ENCODE assay signal across 18 cellular contexts in genomic region chr17:81438024-81438664, GRCh38. TPM values are rescaled to one million over a fixed set of nuclear protein-coding genes. Genes with fewer than 3 reads are reported as not detected.
DNase-seq lines count a peak whose midpoint lies in the region; ATAC-seq and TF ChIP-seq lines count a peak whose summit lies in the region.
"Had no signal": no experiment of that assay in that cellular context is flagged by ENCODE, and none has a peak within 500 bp of the region (broad histone marks: within the 10 kb centered on the region; RNA-seq: fewer than 3 reads in every experiment).

No MANE protein-coding gene starts in this region.

- 87 to 89% methylated on average over 20 to 22 of the region's 22 CpGs for WGBS in GM23248 (ENCODE audit: low coverage in 1 of 2, low lambda C conversion rate in 2 of 2, missing lambda C conversion rate in 2 of 2), 2 experiments
- WGBS in lower leg skin, 2 donors: 91 to 93% methylated on average over 21 to 22 of the region's 22 CpGs

- H3K4me3 ChIP-seq in GM23248 (no peak overlapping the region), Panc1 (ENCODE audit: low read depth in 2 of 2, low read length in 2 of 2) (no peak overlapping the region), lower leg skin (ENCODE audit: low read depth, poor library complexity, severe bottlenecking) (no peak overlapping the region)

- no peaks in the 10 kb centered on the region for H3K79me2 ChIP-seq in GM23248 (ENCODE audit: insufficient read depth)

- H3K9me2 ChIP-seq in GM23248 (ENCODE audit: insufficient read depth): no peaks in the 10 kb centered on the region

- H3K9me3 ChIP-seq in GM23248 (ENCODE audit: low read depth) (no peaks in the 10 kb centered on the region), Panc1 (ENCODE audit: control insufficient read depth, insufficient read depth, low read depth, low read length) (no peaks in the 10 kb centered on the region)
- H3K9me3 ChIP-seq: Caco-2 had no signal

- H3K4me2 ChIP-seq in GM23248 (ENCODE audit: unreplicated experiment): no peak overlapping the region

- DNase-seq in GM23248 (no peak), Panc1 (ENCODE audit: low read depth, low spot score) (no peak), head of caudate nucleus (peak in 25 of 42 donors; percentile 24 to 77 (median 45)), retina (peak; percentile 79), HPDE6-E6E7 (ENCODE audit: extremely low spot score) (no peak), lower leg skin (ENCODE audit: low spot score in 2 of 2) (no peak), immature natural killer cell (no peak)
- DNase-seq: Caco-2; CD4-positive, CD25-positive, alpha-beta regulatory T cell; EL; H7; IMR-90; NCI-H1417; NCI-H2029 treated with DMSO at 0.1 percent for 48 hours; NCI-H510A treated with DMSO at 0.1 percent for 48 hours; NCI-H82 had no signal

- H3K36me3 Mint-ChIP-seq in immature natural killer cell: no peaks in the 10 kb centered on the region
- H3K36me3 Mint-ChIP-seq: CD4-positive, CD25-positive, alpha-beta regulatory T cell had no signal

- H3K4me1 ChIP-seq in GM23248 (ENCODE audit: insufficient read depth): peaks cover 9% of the 10 kb centered on the region
- peaks cover 63% of the 10 kb centered on the region for H3K4me1 ChIP-seq in Panc1 (ENCODE audit: control insufficient read depth, insufficient read depth, low read length)

- no peaks in the 10 kb centered on the region for H4K20me1 ChIP-seq in GM23248 (ENCODE audit: insufficient read depth)

- in situ Hi-C loops in GM23248 (cut with MboI) (no loop called here), Panc1 (cut with HindIII; ENCODE audit: low pct_unique_long_range_greater_than_20kb, low sequenced_read_pairs) (no loop called here)

- TF ChIP-seq POLR2A in lower leg skin (IDR thresholded peaks at IDR 0.05): no peak

- intact Hi-C loops in Panc1 (cut with micrococcal nuclease; ENCODE audit: unreplicated experiment): no loop called here
- intact Hi-C loops in head of caudate nucleus (cut with DNase I): no loop called here
- intact Hi-C loops in lower leg skin (cut with DNase I; ENCODE audit: low total_unique reads): no loop called here

- H3K4me1 Mint-ChIP-seq in immature natural killer cell: peaks cover 0 to 3% of the 10 kb centered on the region in 2 donors

- H3K27me3 ChIP-seq in GM23248 (replicated peaks; ENCODE audit: insufficient read depth) (no peaks in the 10 kb centered on the region), Panc1 (ENCODE audit: control insufficient read depth, insufficient read depth, low read length) (no peaks in the 10 kb centered on the region)

- H3K36me3 ChIP-seq in GM23248 (ENCODE audit: low read depth) (no peaks in the 10 kb centered on the region), Panc1 (ENCODE audit: control insufficient read depth, insufficient read depth, low read length) (no peaks in the 10 kb centered on the region)

- no peaks in the 10 kb centered on the region for H3F3A ChIP-seq in GM23248 (ENCODE audit: insufficient read depth)

- H3K27ac ChIP-seq in GM23248: no peak overlapping the region
- H3K27ac ChIP-seq in Panc1 (ENCODE audit: low read length): peak overlapping the region; percentile 69; the same call in 1 of the 2 replicates

- H3K4me3 Mint-ChIP-seq in immature natural killer cell: no peak overlapping the region
- H3K4me3 Mint-ChIP-seq: CD4-positive, CD25-positive, alpha-beta regulatory T cell had no signal

- no TSS peak for BruUV-seq in Panc1 (replicated peaks; lab: Mats Ljungman, UMichigan)

- no peak for ATAC-seq in Panc1
- no peak for ATAC-seq in HG03135 (IDR thresholded peaks at IDR 0.05; ENCODE audit: unreplicated experiment)
- ATAC-seq: Right ventricle myocardium inferior had no signal

- no peak overlapping the region for H2AFZ ChIP-seq in GM23248

- H3K9me3 Mint-ChIP-seq in immature natural killer cell: no peaks in the 10 kb centered on the region
- H3K9me3 Mint-ChIP-seq: CD4-positive, CD25-positive, alpha-beta regulatory T cell had no signal

- H3K9ac ChIP-seq in GM23248: peak overlapping the region; percentile 31; the same call in 1 of the 2 replicates

- TF ChIP-seq CTCF in Panc1 (IDR thresholded peaks at IDR 0.05) (no peak), lower leg skin (IDR thresholded peaks at IDR 0.05) (no peak)

- peaks cover 0 to 5% (median 4%) of the 10 kb centered on the region in 3 donors for H3K27me3 Mint-ChIP-seq in immature natural killer cell (ENCODE audit: low read depth in 3 of 3)

- POLR2A ChIA-PET in Panc1 (lab: Charles Lee): no interaction called here

- CTCF ChIA-PET in Panc1 (lab: Charles Lee): no interaction called here

- H3K27ac Mint-ChIP-seq in immature natural killer cell: no peak overlapping the region
- H3K27ac Mint-ChIP-seq: CD4-positive, CD25-positive, alpha-beta regulatory T cell had no signal

RNA-seq across cellular contexts. Expression of gene BAHCC1, which starts 42.9 kb away (rescaled TPM):
- 3.0 and 5.2 TPM in 2 replicates for total RNA-seq in GM23248 (2014; rRNA removed; shearing (Covaris generic))
- polyA plus RNA-seq in GM23248 (2016; fragmentation: Nextera tagmentation; extraction: Ambion mirVana) (0.91 and 1.3 TPM in 2 replicates), immature natural killer cell (under 1 TPM in 1 of 3 donors, not detected in 2; 0.02 TPM)
- total RNA-seq in Panc1 (2021; ENCODE audit: unreplicated experiment) (77.4 TPM), lower leg skin (10 to 100 TPM in 2 of 4 donors, 1 to 10 TPM in 2; 4.1 to 14.2 (median 10.0) TPM)
- 129 TPM for polyA plus RNA-seq in Panc1 (2012; ENCODE audit: insufficient read length)
- polyA plus RNA-seq: CD4-positive, CD25-positive, alpha-beta regulatory T cell had no signal

Comparison
In these comparisons a context has a peak if more than half of its experiments do, and no peak if none do; other contexts are left out.
1. DNase-seq: peak in head of caudate nucleus (25 of 42) and retina (single experiment); none in GM23248 (single experiment), Panc1 (single experiment), HPDE6-E6E7 (single experiment), lower leg skin (0 of 2) and immature natural killer cell (0 of 3).